Comparison of ENCODE assay signal across 16 cellular contexts in the genomic region with DNA sequence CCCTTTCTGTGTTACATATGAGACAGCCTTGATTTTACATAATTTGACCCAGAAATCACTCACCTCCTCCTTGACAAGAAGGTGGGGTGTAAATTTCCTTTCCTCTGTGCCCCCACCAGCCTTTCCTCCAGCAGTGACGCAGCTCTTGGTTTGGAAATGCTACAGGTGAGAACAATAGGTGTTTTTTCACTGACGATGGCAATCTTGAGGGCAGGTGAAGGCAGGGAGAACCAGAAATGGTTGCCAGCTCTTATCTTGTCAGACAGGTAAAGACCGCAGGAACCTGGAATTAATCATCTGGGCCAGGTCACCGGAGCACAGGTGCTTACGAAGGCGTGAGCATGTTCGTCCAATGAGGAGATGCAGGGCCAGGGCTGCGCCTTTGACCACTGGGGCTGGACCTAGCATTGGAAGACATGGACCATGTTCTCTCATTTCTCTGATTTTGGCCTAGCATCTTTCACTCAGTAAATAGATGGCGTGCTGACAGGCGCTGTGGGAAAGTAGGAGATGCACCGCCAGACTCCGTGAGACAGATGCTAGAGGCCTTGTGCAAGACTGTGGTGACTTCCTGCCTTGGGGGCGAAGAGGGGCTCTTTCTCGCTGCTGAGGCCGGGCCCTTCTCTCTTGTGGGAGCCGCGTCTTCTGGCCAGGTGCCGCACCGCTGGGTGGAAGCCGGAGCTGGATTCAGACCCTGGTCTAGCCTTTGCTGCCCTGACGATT. TPM values are rescaled to one million over a fixed set of nuclear protein-coding genes. Genes with fewer than 3 reads are reported as not detected.
DNase-seq lines count a peak whose midpoint lies in the region; ATAC-seq and TF ChIP-seq lines count a peak whose summit lies in the region.
"Had no signal": no experiment of that assay in that cellular context is flagged by ENCODE, and none has a peak within 500 bp of the region (broad histone marks: within the 10 kb centered on the region; RNA-seq: fewer than 3 reads in every experiment).

No MANE protein-coding gene starts in this region.

- no peak overlapping the region for H3K4me3 ChIP-seq in BLaER1 treated with 17β-estradiol and CSF1 and Interleukin-3, amounts not matched to agents 10 nM and 100 nM
- H3K4me3 ChIP-seq in epithelial cell of esophagus (ENCODE audit: low read length): no peak overlapping the region
- H3K4me3 ChIP-seq in trophoblast cell (ENCODE audit: low read depth, low read length): no peak overlapping the region
- H3K4me3 ChIP-seq: SK-N-MC had no signal

- no peaks in the 10 kb centered on the region for H4K20me1 ChIP-seq in BLaER1 treated with 17β-estradiol and CSF1 and Interleukin-3, amounts not matched to agents 10 nM and 100 nM

- no peak overlapping the region for H2BK12ac ChIP-seq in trophoblast cell (ENCODE audit: low read length)

- H3K4ac ChIP-seq in trophoblast cell (ENCODE audit: low read depth, low read length): no peak overlapping the region

- H3K79me2 ChIP-seq in trophoblast cell (ENCODE audit: control insufficient read depth, insufficient read depth, low read length, poor library complexity): no peaks in the 10 kb centered on the region

- no peak overlapping the region for H4K91ac ChIP-seq in trophoblast cell (ENCODE audit: low read depth, low read length)

- peaks cover 8 to 19% (median 13%) of the 10 kb centered on the region in 11 experiments; a peak in 17 of 22 replicates for H3K9me3 ChIP-seq in BLaER1 treated with 17β-estradiol and CSF1 and Interleukin-3, amounts not matched to agents 10 nM and 100 nM (replicated peaks in 1 of 11)
- H3K9me3 ChIP-seq in trophoblast cell (ENCODE audit: insufficient read depth, low read depth, low read length): peaks cover 2% of the 10 kb centered on the region

- no peak overlapping the region for H2BK120ac ChIP-seq in trophoblast cell (ENCODE audit: insufficient read depth, low read length, poor library complexity)

- no peaks in the 10 kb centered on the region for H3K36me3 ChIP-seq in BLaER1 treated with 17β-estradiol and CSF1 and Interleukin-3, amounts not matched to agents 10 nM and 100 nM
- no peaks in the 10 kb centered on the region for H3K36me3 ChIP-seq in trophoblast cell (ENCODE audit: control insufficient read depth in 1 of 2, insufficient read depth in 2 of 2, low read length in 2 of 2)

- no peak overlapping the region for H2AK5ac ChIP-seq in trophoblast cell (ENCODE audit: low read length)

- no peak overlapping the region for H2AFZ ChIP-seq in trophoblast cell (ENCODE audit: insufficient read depth, low read length, poor library complexity)

- TF ChIP-seq CTCF in epithelial cell of esophagus (IDR thresholded peaks at IDR 0.05; ENCODE audit: insufficient read depth, low read depth, low read length, missing control alignments): no peak

- H4K8ac ChIP-seq in trophoblast cell (ENCODE audit: low read depth, low read length): no peak overlapping the region

- peak; percentile 44 for DNase-seq in MV-4-11 (lab: John Stamatoyannopoulos, UW)
- peak; percentile 76 for DNase-seq in epithelial cell of esophagus (ENCODE audit: low read depth)
- peak; percentile 42 to 51 for DNase-seq in trophoblast cell
- no peak for DNase-seq in NCI-H526 treated with DMSO at 0.1 percent for 48 hours (lab: John Stamatoyannopoulos, UW)
- no peak for DNase-seq in germinal center (ENCODE audit: low spot score)
- no peak for DNase-seq in amniotic stem cell (lab: John Stamatoyannopoulos, UW)
- DNase-seq: CD8-positive, alpha-beta T cell; HFFc6; Kasumi-1; NCI-H146; NCI-H226; NCI-H526 had no signal

- H2BK5ac ChIP-seq in trophoblast cell (ENCODE audit: low read depth, low read length, poor library complexity): no peak overlapping the region

- no peaks in the 10 kb centered on the region for H3K27me3 ChIP-seq in BLaER1 treated with 17β-estradiol and CSF1 and Interleukin-3, amounts not matched to agents 10 nM and 100 nM
- peaks cover 20% of the 10 kb centered on the region for H3K27me3 ChIP-seq in trophoblast cell (ENCODE audit: insufficient read depth, low read length)

- H3K79me1 ChIP-seq in trophoblast cell (ENCODE audit: low read length): no peaks in the 10 kb centered on the region

- no peak overlapping the region for H3K23ac ChIP-seq in trophoblast cell (ENCODE audit: low read length)

- H3K14ac ChIP-seq in trophoblast cell (ENCODE audit: low read length): no peak overlapping the region

- H3K18ac ChIP-seq in trophoblast cell (ENCODE audit: low read length): no peak overlapping the region

- no peak for ATAC-seq in HG02623 (IDR thresholded peaks at IDR 0.05; ENCODE audit: unreplicated experiment)
- ATAC-seq: CD8-positive, alpha-beta T cell had no signal

- peak overlapping the region; percentile 16 to 57 (median 40); a peak in 18 of 22 replicates for H3K4me2 ChIP-seq in BLaER1 treated with 17β-estradiol and CSF1 and Interleukin-3, amounts not matched to agents 10 nM and 100 nM
- H3K4me2 ChIP-seq in trophoblast cell (ENCODE audit: low read length): no peak overlapping the region

- no peak overlapping the region for H3K27ac ChIP-seq in BLaER1 treated with 17β-estradiol and CSF1 and Interleukin-3, amounts not matched to agents 10 nM and 100 nM
- no peak overlapping the region for H3K27ac ChIP-seq in trophoblast cell (ENCODE audit: low read depth, low read length)
- H3K27ac ChIP-seq: SK-N-MC had no signal

- no peak overlapping the region for H4K12ac ChIP-seq in trophoblast cell (ENCODE audit: low read depth, low read length)

- H3K9ac ChIP-seq in BLaER1 treated with 17β-estradiol and CSF1 and Interleukin-3, amounts not matched to agents 10 nM and 100 nM: no peak overlapping the region
- H3K9ac ChIP-seq in trophoblast cell (ENCODE audit: low read length): no peak overlapping the region

- H3K4me1 ChIP-seq in BLaER1 treated with 17β-estradiol and CSF1 and Interleukin-3, amounts not matched to agents 10 nM and 100 nM: peaks cover 10 to 20% (median 16%) of the 10 kb centered on the region in 10 experiments; a peak in 18 of 20 replicates
- H3K4me1 ChIP-seq in trophoblast cell (ENCODE audit: control insufficient read depth in 1 of 2, insufficient read depth in 2 of 2, low read length in 2 of 2): peaks cover 11 to 17% of the 10 kb centered on the region in 2 experiments

- WGBS in trophoblast cell (ENCODE audit: extremely low coverage, insufficient coverage, insufficient read length): no CpG with 5 or more reads among the region's 21 CpGs

RNA-seq across cellular contexts. Expression of a gene that starts 4.0 kb away (rescaled TPM):
- polyA plus RNA-seq in trophoblast cell (2013): not detected in 2 replicates
- polyA plus RNA-seq: H1 had no signal

RNA-seq across cellular contexts. Expression of a gene that starts 49.9 kb away (rescaled TPM):
- polyA plus RNA-seq in trophoblast cell (2013): 229 and 231 TPM in 2 replicates

Comparison
In these comparisons a context has a peak if more than half of its experiments do, and no peak if none do; other contexts are left out.
1. DNase-seq: peak in MV-4-11 (single experiment), epithelial cell of esophagus (single experiment) and trophoblast cell (2 of 2); none in NCI-H526 treated with DMSO at 0.1 percent for 48 hours (single experiment), germinal center (single experiment) and amniotic stem cell (single experiment).